ENCODE assay signal across 10 cellular contexts in the genomic region with DNA sequence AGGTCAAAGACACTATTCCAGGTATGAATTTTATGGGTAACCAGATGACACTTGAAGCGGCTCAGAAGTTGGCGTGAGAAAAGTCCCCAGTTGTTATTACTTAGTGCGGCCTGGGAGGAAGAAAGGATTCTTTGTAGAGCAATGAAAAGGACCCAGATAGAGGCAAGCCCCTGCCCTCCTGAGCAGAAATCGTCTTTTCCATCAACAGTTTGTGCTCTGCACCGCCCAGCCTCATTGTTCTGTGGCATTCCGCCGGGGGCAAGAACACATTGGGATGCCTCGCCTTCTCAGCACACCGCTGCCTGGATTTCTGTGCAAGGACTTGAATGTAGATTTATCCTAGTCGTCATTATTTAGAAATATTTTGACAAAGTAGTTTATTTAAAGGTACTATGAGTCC. TPM values are rescaled to one million over a fixed set of nuclear protein-coding genes. Genes with fewer than 3 reads are reported as not detected.
"Had no signal": no experiment of that assay in that cellular context is flagged by ENCODE, and none has a peak within 500 bp of the region (broad histone marks: within the 10 kb centered on the region; RNA-seq: fewer than 3 reads in every experiment).

No MANE protein-coding gene starts in this region.

- ATAC-seq: GM23338, HCT116, K562 had no signal

- H3K4me3 Mint-ChIP-seq: GM23338, HFFc6 had no signal

- H3K9me3 ChIP-seq: HAP-1 had no signal

- H3K27ac Mint-ChIP-seq: GM23338, HFFc6 had no signal

- H3K4me1 ChIP-seq: HAP-1 had no signal

- H3K4me3 ChIP-seq: GM23338, HAP-1, K562 had no signal

- H2AFZ ChIP-seq: GM23338 had no signal

- H3K9me3 Mint-ChIP-seq: GM23338, HFFc6 had no signal

- H3K4me1 Mint-ChIP-seq: GM23338 had no signal

- H3K36me3 ChIP-seq: HAP-1 had no signal

- H3K4me2 ChIP-seq: GM23338 had no signal

- DNase-seq: H7, HFFc6, IMR-90 had no signal

- FAIRE-seq: H1, HTR-8/SVneo, K562 had no signal

RNA-seq across cellular contexts. Expression of a gene that starts 32.7 kb away (rescaled TPM):
- total RNA-seq: HFFc6, HT-29, IMR-90, K562 had no signal
- polyA plus RNA-seq: IMR-90 had no signal
